12 cellular contexts compared by ENCODE assay signal in the genomic region with DNA sequence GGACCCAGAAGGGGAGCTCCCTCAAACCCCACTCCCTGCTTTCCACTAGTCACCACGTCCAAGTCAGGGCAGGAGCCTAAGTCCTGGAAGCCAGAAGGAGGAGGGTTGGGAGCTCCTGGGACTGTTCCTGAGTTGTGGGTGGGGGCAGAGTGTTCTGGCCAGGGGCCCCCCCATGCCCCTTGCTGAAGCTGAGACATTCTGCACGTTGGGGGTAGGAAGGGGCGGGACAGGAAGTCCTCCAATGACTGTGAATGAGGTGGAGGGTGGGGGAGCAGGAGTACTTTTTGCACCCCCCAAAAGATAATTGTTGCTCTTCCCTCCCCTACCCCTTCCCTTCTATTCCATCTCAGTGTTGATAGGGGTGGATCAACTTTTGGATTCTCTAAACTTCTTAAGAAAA. TPM values are rescaled to one million over a fixed set of nuclear protein-coding genes. Genes with fewer than 3 reads are reported as not detected.
DNase-seq lines count a peak whose midpoint lies in the region; ATAC-seq, FAIRE-seq and TF ChIP-seq lines count a peak whose summit lies in the region.
"Had no signal": no experiment of that assay in that cellular context is flagged by ENCODE, and none has a peak within 500 bp of the region (broad histone marks: within the 10 kb centered on the region; RNA-seq: fewer than 3 reads in every experiment).

No MANE protein-coding gene starts in this region.

- CTCF ChIA-PET in MCF 10A (lab: Yijun Ruan, JAX): interaction anchor here (0.9 kb wide), 1 partner anchor 30 kb away, joined by 3 read pairs; no protein-coding TSS in a partner anchor

- no peaks in the 10 kb centered on the region for H3K9me3 ChIP-seq in breast epithelium
- H3K9me3 ChIP-seq in T-helper 17 cell (ENCODE audit: control insufficient read depth, low read length, poor library complexity, severe bottlenecking): no peaks in the 10 kb centered on the region
- no peaks in the 10 kb centered on the region for H3K9me3 ChIP-seq in iPS-18c (ENCODE audit: control insufficient read depth, insufficient read depth, low read length)
- H3K9me3 ChIP-seq in stomach: no peaks in the 10 kb centered on the region

- H3K27ac Mint-ChIP-seq in MCF 10A (ENCODE audit: low read depth, unreplicated experiment): no peak overlapping the region
- no peak overlapping the region for H3K27ac Mint-ChIP-seq in T-helper 17 cell
- H3K27ac Mint-ChIP-seq: HFFc6 had no signal

- no peak for FAIRE-seq in GM19239 (lab: Jason Lieb, UNC)

- no peak for ATAC-seq in T-helper 17 cell

- TF ChIP-seq CTCF in breast epithelium (IDR thresholded peaks at IDR 0.05): no peak
- TF ChIP-seq CTCF in MCF 10A (IDR thresholded peaks at IDR 0.05; ENCODE audit: unreplicated experiment): no peak
- no peak for TF ChIP-seq CTCF in stomach (IDR thresholded peaks at IDR 0.05)

- POLR2A ChIA-PET in MCF 10A (lab: Yijun Ruan, JAX): no interaction called here

- no peak overlapping the region for H3K4me3 Mint-ChIP-seq in MCF 10A (ENCODE audit: unreplicated experiment)
- peak overlapping the region; percentile 43 for H3K4me3 Mint-ChIP-seq in T-helper 17 cell
- H3K4me3 Mint-ChIP-seq: HFFc6 had no signal

- TF ChIP-seq POLR2A in breast epithelium (IDR thresholded peaks at IDR 0.05): no peak
- no peak for TF ChIP-seq POLR2A in stomach (IDR thresholded peaks at IDR 0.05)

- WGBS in stomach, 5 donors: 23 to 30% (median 28%) methylated on average over 3 of the region's 3 CpGs

- no peak overlapping the region for H3K27ac ChIP-seq in breast epithelium
- no peak overlapping the region for H3K27ac ChIP-seq in stomach
- H3K27ac ChIP-seq: epithelial cell of prostate had no signal

- H3K36me3 Mint-ChIP-seq in MCF 10A (ENCODE audit: insufficient read depth, unreplicated experiment) (no peaks in the 10 kb centered on the region), T-helper 17 cell (ENCODE audit: low read depth) (no peaks in the 10 kb centered on the region)

- TF ChIP-seq EP300 in stomach (IDR thresholded peaks at IDR 0.05): no peak

- DNase-seq in breast epithelium (ENCODE audit: low spot score in 2 of 2): no peak
- no peak for DNase-seq in MCF 10A (ENCODE audit: unreplicated experiment)
- DNase-seq in T-helper 17 cell: no peak
- no peak for DNase-seq in stomach
- DNase-seq in GM19239 (ENCODE audit: insufficient read length, low spot score): no peak
- DNase-seq in G401 (ENCODE audit: low spot score): no peak
- no peak for DNase-seq in amygdala (lab: John Stamatoyannopoulos, UW)
- DNase-seq: HFFc6 had no signal

- H3K36me3 ChIP-seq in breast epithelium (no peaks in the 10 kb centered on the region), stomach (no peaks in the 10 kb centered on the region)

- in situ Hi-C loops in G401 (cut with HindIII; ENCODE audit: low sequenced_read_pairs): no loop called here

- H3K4me1 ChIP-seq in breast epithelium: no peaks in the 10 kb centered on the region
- H3K4me1 ChIP-seq in stomach: peaks cover 11 to 14% (median 12%) of the 10 kb centered on the region in 4 donors

- H3K4me1 Mint-ChIP-seq in MCF 10A (ENCODE audit: insufficient read depth, unreplicated experiment) (no peaks in the 10 kb centered on the region), T-helper 17 cell (no peaks in the 10 kb centered on the region)

- H3K27me3 ChIP-seq in breast epithelium: peaks cover 4 to 10% of the 10 kb centered on the region in 2 donors
- peaks cover 0 to 46% (median 27%) of the 10 kb centered on the region in 3 donors for H3K27me3 ChIP-seq in stomach

- H3K4me3 ChIP-seq in breast epithelium (peak overlapping the region in 2 of 3 donors; percentile 45 to 66), iPS-18c (ENCODE audit: insufficient read depth, low read depth, low read length) (peak overlapping the region; percentile 77), stomach (peak overlapping the region in 3 of 4 donors; percentile 40 to 49 (median 40))

- BruUV-seq in MCF 10A (replicated peaks; lab: Mats Ljungman, UMichigan): no TSS peak

- intact Hi-C loops in breast epithelium (cut with DNase I; ENCODE audit: low total_unique reads): loop anchor here (2.0 kb wide), 1 partner anchor 331 kb away; no protein-coding TSS in a partner anchor
- intact Hi-C loops in MCF 10A (cut with micrococcal nuclease): no loop called here
- intact Hi-C loops in stomach (cut with DNase I; ENCODE audit: low total_unique reads): no loop called here

- no peaks in the 10 kb centered on the region for H3K9me3 Mint-ChIP-seq in MCF 10A (ENCODE audit: unreplicated experiment)
- H3K9me3 Mint-ChIP-seq: HFFc6 had no signal

- H3K27me3 Mint-ChIP-seq in MCF 10A (ENCODE audit: insufficient read depth, unreplicated experiment) (peaks cover 12% of the 10 kb centered on the region), T-helper 17 cell (peaks cover 32% of the 10 kb centered on the region)

RNA-seq across cellular contexts. Expression of gene C17orf113, which starts 21.4 kb away (rescaled TPM):
- total RNA-seq in breast epithelium (1 to 10 TPM; 1.3 to 4.0 (median 2.3) TPM), MCF 10A (2022) (0.72 and 0.81 TPM in 2 replicates), T-helper 17 cell (under 1 TPM; 0.65 to 0.85 TPM), stomach (1 to 10 TPM in 3 of 5 donors, not detected in 2; 1.8 to 5.2 (median 2.5) TPM)
- under 1 TPM; 0.31 to 0.92 (median 0.68) TPM for polyA plus RNA-seq in stomach
- 1.7 and 2.3 TPM in 2 replicates for total RNA-seq in G401 (2014; rRNA removed; shearing (Covaris generic))

RNA-seq across cellular contexts. Expression of gene ZNF385C, which starts 26.5 kb away (rescaled TPM):
- total RNA-seq in breast epithelium (1 to 10 TPM in 1 of 3 donors, under 1 TPM in 2; 0.48 to 1.0 (median 0.66) TPM), MCF 10A (2022) (0.26 and 0.44 TPM in 2 replicates), T-helper 17 cell (under 1 TPM; 0.16 to 0.20 TPM), stomach (under 1 TPM in 1 of 5 donors, not detected in 4; 0.87 TPM)
- 1 to 10 TPM in 1 of 3 donors, under 1 TPM in 2; 0.31 to 1.4 (median 0.53) TPM for polyA plus RNA-seq in stomach
- total RNA-seq in G401 (2014; rRNA removed; shearing (Covaris generic)): 1.8 and 1.9 TPM in 2 replicates
- total RNA-seq: HFFc6, M059J had no signal

RNA-seq across cellular contexts. Expression of gene DHX58, which starts 40.7 kb away (rescaled TPM):
- total RNA-seq in breast epithelium (10 to 100 TPM; 13.1 to 22.8 (median 13.4) TPM), MCF 10A (2022) (2.8 and 4.2 TPM in 2 replicates), T-helper 17 cell (10 to 100 TPM; 16.9 to 24.0 TPM), stomach (10 to 100 TPM in 2 of 5 donors, 1 to 10 TPM in 3; 3.2 to 21.9 (median 9.8) TPM)
- 10 to 100 TPM; 15.1 to 23.4 (median 20.3) TPM for polyA plus RNA-seq in stomach
- total RNA-seq in G401 (2014; rRNA removed; shearing (Covaris generic)): 2.4 and 6.5 TPM in 2 replicates

RNA-seq across cellular contexts. Expression of gene KAT2A, which starts 49.4 kb away (rescaled TPM):
- total RNA-seq in breast epithelium: 10 to 100 TPM; 22.7 to 55.8 (median 54.4) TPM
- 37.4 and 44.6 TPM in 2 replicates for total RNA-seq in MCF 10A (2022)
- 10 to 100 TPM; 33.3 to 35.5 TPM for total RNA-seq in T-helper 17 cell
- total RNA-seq in stomach: 100 to 1,000 TPM in 1 of 5 donors, 10 to 100 TPM in 4; 10.1 to 114 (median 74.7) TPM
- polyA plus RNA-seq in stomach: 10 to 100 TPM; 25.0 to 90.2 (median 29.3) TPM
- total RNA-seq in G401 (2014; rRNA removed; shearing (Covaris generic)): 26.3 and 28.6 TPM in 2 replicates

RNA-seq across cellular contexts. Expression of gene HSPB9, which starts 50.8 kb away (rescaled TPM):
- total RNA-seq in breast epithelium: under 1 TPM in 1 of 3 donors, not detected in 2; 0.48 TPM
- total RNA-seq in MCF 10A (2022): not detected in 2 replicates
- total RNA-seq in T-helper 17 cell: not detected
- not detected for total RNA-seq in stomach
- polyA plus RNA-seq in stomach: under 1 TPM; 0.25 to 0.61 (median 0.35) TPM
- total RNA-seq in G401 (2014; rRNA removed; shearing (Covaris generic)): not detected in 2 replicates
- total RNA-seq: HFFc6, M059J had no signal
- polyA plus RNA-seq: neural cell had no signal
